Comparison of ENCODE assay signal across 10 cellular contexts in the genomic region with DNA sequence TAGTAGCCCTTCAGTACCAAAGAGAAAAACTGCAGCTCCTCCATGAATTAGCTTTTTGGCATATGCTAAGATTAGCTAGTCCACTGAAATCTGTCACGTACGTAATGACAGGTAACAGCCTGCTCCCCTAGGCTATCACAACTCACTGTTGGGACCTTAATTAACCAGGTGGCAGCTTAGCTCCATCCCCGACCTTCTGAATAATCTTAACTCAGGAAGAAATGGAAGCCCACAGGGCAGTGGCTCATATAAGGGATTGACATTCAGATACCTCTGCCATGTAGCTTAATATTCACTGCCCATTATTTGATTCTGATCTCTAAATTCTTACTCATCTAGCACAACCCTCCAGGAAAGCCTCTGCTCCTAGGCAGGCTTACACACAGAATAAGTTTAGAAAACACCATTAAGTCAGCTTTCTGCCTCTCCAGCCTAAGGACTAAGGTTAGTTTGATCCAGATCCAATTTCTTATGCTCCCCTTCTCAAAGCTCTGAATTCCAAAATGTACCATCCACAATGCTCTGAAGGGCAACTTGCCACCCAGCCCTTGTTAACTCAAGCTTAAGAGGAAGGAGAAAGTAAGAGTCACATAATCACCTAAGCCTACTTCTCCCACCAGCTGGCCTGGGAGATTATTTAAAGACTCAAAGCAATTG. TPM values are rescaled to one million over a fixed set of nuclear protein-coding genes. Genes with fewer than 3 reads are reported as not detected.
DNase-seq lines count a peak whose midpoint lies in the region; ATAC-seq and TF ChIP-seq lines count a peak whose summit lies in the region.
"Had no signal": no experiment of that assay in that cellular context is flagged by ENCODE, and none has a peak within 500 bp of the region (broad histone marks: within the 10 kb centered on the region; RNA-seq: fewer than 3 reads in every experiment).

No MANE protein-coding gene starts in this region.

- H3K4me3 ChIP-seq in CD8-positive, alpha-beta memory T cell (ENCODE audit: low read length), result peak overlapping the region; percentile 4
- peak overlapping the region; percentile 3 for H3K4me3 ChIP-seq in naive thymus-derived CD4-positive, alpha-beta T cell (ENCODE audit: low read length)
- H3K4me3 ChIP-seq in right atrium auricular region, result no peak overlapping the region
- H3K4me3 ChIP-seq: neural progenitor cell had no signal

- H3K4me1 Mint-ChIP-seq in CD8-positive, alpha-beta memory T cell, result peaks cover 75 to 81% (median 78%) of the 10 kb centered on the region in 3 donors
- peaks cover 41% of the 10 kb centered on the region for H3K4me1 Mint-ChIP-seq in HFFc6 (ENCODE audit: low read depth)
- peaks cover 49% of the 10 kb centered on the region for H3K4me1 Mint-ChIP-seq in activated T-helper 1 cell treated with anti-CD3 and anti-CD28 coated beads, Interleukin-12 subunit alpha, Interleukin-12 subunit beta, Interleukin-2, Interleukin-4 antibody, amounts not matched to agents 30 ng/mL and 10 ng/mL and 1 ng/mL, durations not matched to agents 14 hours and 24 hours and 36 hours (ENCODE audit: low read depth)
- H3K4me1 Mint-ChIP-seq in naive thymus-derived CD4-positive, alpha-beta T cell, result peaks cover 54 to 79% (median 67%) of the 10 kb centered on the region in 7 donors

- H3K9me3 ChIP-seq in CD8-positive, alpha-beta memory T cell (ENCODE audit: low read length), result no peaks in the 10 kb centered on the region
- no peaks in the 10 kb centered on the region for H3K9me3 ChIP-seq in naive thymus-derived CD4-positive, alpha-beta T cell (ENCODE audit: control insufficient read depth in 2 of 3, low read length in 3 of 3)
- H3K9me3 ChIP-seq in right atrium auricular region, result no peaks in the 10 kb centered on the region

- CTCF ChIA-PET in CD8-positive, alpha-beta memory T cell (lab: Charles Lee), result interaction anchor here (1.1 to 14.6 kb wide), 10 partner anchors 10 to 401 kb away, joined by 3 to 184 read pairs (median 6); a partner anchor contains a TSS
- CTCF ChIA-PET in naive thymus-derived CD4-positive, alpha-beta T cell (lab: Charles Lee), result interaction anchor here (0.6 to 9.3 kb wide), 10 partner anchors 13 to 477 kb away, joined by 3 to 119 read pairs (median 6); no protein-coding TSS in a partner anchor

- peaks cover 60% of the 10 kb centered on the region for H3K36me3 ChIP-seq in CD8-positive, alpha-beta memory T cell (ENCODE audit: insufficient read depth, low read length)
- peaks cover 50 to 81% (median 58%) of the 10 kb centered on the region in 3 experiments for H3K36me3 ChIP-seq in naive thymus-derived CD4-positive, alpha-beta T cell (ENCODE audit: control insufficient read depth in 2 of 3, insufficient read depth in 3 of 3, low read length in 3 of 3)
- H3K36me3 ChIP-seq in right atrium auricular region, result peaks cover 63% of the 10 kb centered on the region

- no peak for ATAC-seq in naive thymus-derived CD4-positive, alpha-beta T cell

- H3K4me3 Mint-ChIP-seq in CD8-positive, alpha-beta memory T cell, result peak overlapping the region; percentile 54 to 100 (median 99)
- H3K4me3 Mint-ChIP-seq in HFFc6, result peak overlapping the region; percentile 100
- peak overlapping the region; percentile 98 for H3K4me3 Mint-ChIP-seq in activated T-helper 1 cell treated with anti-CD3 and anti-CD28 coated beads, Interleukin-12 subunit alpha, Interleukin-12 subunit beta, Interleukin-2, Interleukin-4 antibody, amounts not matched to agents 30 ng/mL and 10 ng/mL and 1 ng/mL, durations not matched to agents 14 hours and 24 hours and 36 hours
- H3K4me3 Mint-ChIP-seq in naive thymus-derived CD4-positive, alpha-beta T cell, result peak overlapping the region; percentile 74 to 100 (median 99)
- H3K4me3 Mint-ChIP-seq: neural progenitor cell had no signal

- peaks cover 42 to 93% (median 59%) of the 10 kb centered on the region in 3 donors for H3K36me3 Mint-ChIP-seq in CD8-positive, alpha-beta memory T cell
- peaks cover 53% of the 10 kb centered on the region for H3K36me3 Mint-ChIP-seq in HFFc6 (ENCODE audit: low read depth)
- peaks cover 73% of the 10 kb centered on the region for H3K36me3 Mint-ChIP-seq in activated T-helper 1 cell treated with anti-CD3 and anti-CD28 coated beads, Interleukin-12 subunit alpha, Interleukin-12 subunit beta, Interleukin-2, Interleukin-4 antibody, amounts not matched to agents 30 ng/mL and 10 ng/mL and 1 ng/mL, durations not matched to agents 14 hours and 24 hours and 36 hours (ENCODE audit: low read depth)
- peaks cover 24 to 76% (median 66%) of the 10 kb centered on the region in 5 donors for H3K36me3 Mint-ChIP-seq in naive thymus-derived CD4-positive, alpha-beta T cell

- H3K27ac Mint-ChIP-seq in CD8-positive, alpha-beta memory T cell, result peak overlapping the region; percentile 89 to 99 (median 96)
- H3K27ac Mint-ChIP-seq in HFFc6, result peak overlapping the region; percentile 98
- peak overlapping the region; percentile 58 for H3K27ac Mint-ChIP-seq in activated T-helper 1 cell treated with anti-CD3 and anti-CD28 coated beads, Interleukin-12 subunit alpha, Interleukin-12 subunit beta, Interleukin-2, Interleukin-4 antibody, amounts not matched to agents 30 ng/mL and 10 ng/mL and 1 ng/mL, durations not matched to agents 14 hours and 24 hours and 36 hours
- H3K27ac Mint-ChIP-seq in naive thymus-derived CD4-positive, alpha-beta T cell, result peak overlapping the region; percentile 78 to 100 (median 98)
- H3K27ac Mint-ChIP-seq: neural progenitor cell had no signal

- H3K27ac ChIP-seq in CD8-positive, alpha-beta memory T cell (ENCODE audit: low read depth, low read length), result no peak overlapping the region
- peak overlapping the region; percentile 59 for H3K27ac ChIP-seq in naive thymus-derived CD4-positive, alpha-beta T cell (ENCODE audit: low read depth, low read length)
- no peak overlapping the region for H3K27ac ChIP-seq in right atrium auricular region
- H3K27ac ChIP-seq: neural progenitor cell had no signal

- POLR2A ChIA-PET in CD8-positive, alpha-beta memory T cell (lab: Charles Lee), result interaction anchor here (0.8 to 1.9 kb wide), 3 partner anchors 9 to 31 kb away, joined by 3 to 10 read pairs (median 5); no protein-coding TSS in a partner anchor
- POLR2A ChIA-PET in naive thymus-derived CD4-positive, alpha-beta T cell (lab: Charles Lee), result interaction anchor here (0.6 to 24.1 kb wide), 10 partner anchors 9 to 1707 kb away, joined by 3 to 653 read pairs (median 6); no protein-coding TSS in a partner anchor

- no peaks in the 10 kb centered on the region for H3K9me3 Mint-ChIP-seq in CD8-positive, alpha-beta memory T cell
- peaks cover 10% of the 10 kb centered on the region for H3K9me3 Mint-ChIP-seq in HFFc6
- no peaks in the 10 kb centered on the region for H3K9me3 Mint-ChIP-seq in activated T-helper 1 cell treated with anti-CD3 and anti-CD28 coated beads, Interleukin-12 subunit alpha, Interleukin-12 subunit beta, Interleukin-2, Interleukin-4 antibody, amounts not matched to agents 30 ng/mL and 10 ng/mL and 1 ng/mL, durations not matched to agents 14 hours and 24 hours and 36 hours
- peaks cover 0 to 10% (median 0%) of the 10 kb centered on the region in 11 donors for H3K9me3 Mint-ChIP-seq in naive thymus-derived CD4-positive, alpha-beta T cell
- H3K9me3 Mint-ChIP-seq: neural progenitor cell had no signal

- H3K27me3 ChIP-seq in CD8-positive, alpha-beta memory T cell (ENCODE audit: insufficient read depth, low read length, poor library complexity, severe bottlenecking), result no peaks in the 10 kb centered on the region
- no peaks in the 10 kb centered on the region for H3K27me3 ChIP-seq in naive thymus-derived CD4-positive, alpha-beta T cell (ENCODE audit: control insufficient read depth in 2 of 2, insufficient read depth in 2 of 2, low read length in 2 of 2)
- no peaks in the 10 kb centered on the region for H3K27me3 ChIP-seq in right atrium auricular region
- H3K27me3 ChIP-seq: neural progenitor cell had no signal

- intact Hi-C loops in activated T-helper 1 cell treated with anti-CD3 and anti-CD28 coated beads, Interleukin-12 subunit alpha, Interleukin-12 subunit beta, Interleukin-2, Interleukin-4 antibody, amounts not matched to agents 30 ng/mL and 10 ng/mL and 1 ng/mL, durations not matched to agents 14 hours and 24 hours and 36 hours (cut with micrococcal nuclease), result no loop called here
- intact Hi-C loops in naive thymus-derived CD4-positive, alpha-beta T cell (cut with micrococcal nuclease), result loop anchor here in 1 of 2 donors (10.0 kb wide), 1 partner anchor 192 kb away; no protein-coding TSS in a partner anchor

- DNase-seq in CD8-positive, alpha-beta memory T cell, result no peak
- DNase-seq in HFFc6 (no peak), activated gamma-delta T cell (lab: John Stamatoyannopoulos, UW) (no peak), NCI-H2171 (lab: John Stamatoyannopoulos, UW) (no peak), epidermal melanocyte (ENCODE audit: insufficient read length, low spot score) (no peak), right atrium auricular region (ENCODE audit: low spot score) (no peak)
- no peak for DNase-seq in activated T-helper 1 cell treated with anti-CD3 and anti-CD28 coated beads, Interleukin-12 subunit alpha, Interleukin-12 subunit beta, Interleukin-2, Interleukin-4 antibody, amounts not matched to agents 30 ng/mL and 10 ng/mL and 1 ng/mL, durations not matched to agents 14 hours and 24 hours and 36 hours (ENCODE audit: low spot score)
- no peak for DNase-seq in naive thymus-derived CD4-positive, alpha-beta T cell
- DNase-seq: activated CD4-positive, alpha-beta T cell treated with anti-CD3 and anti-CD28 coated beads for 4 hours had no signal

- H3K4me1 ChIP-seq in CD8-positive, alpha-beta memory T cell (ENCODE audit: insufficient read depth, low read length), result peaks cover 60% of the 10 kb centered on the region
- peaks cover 51 to 68% of the 10 kb centered on the region in 2 donors for H3K4me1 ChIP-seq in naive thymus-derived CD4-positive, alpha-beta T cell (ENCODE audit: control insufficient read depth in 2 of 2, insufficient read depth in 2 of 2, low read length in 2 of 2)
- H3K4me1 ChIP-seq in right atrium auricular region, result peaks cover 0 to 63% of the 10 kb centered on the region in 2 donors

- TF ChIP-seq CTCF in HFFc6 (IDR thresholded peaks at IDR 0.05) (no peak), right atrium auricular region (IDR thresholded peaks at IDR 0.05) (no peak)

- peaks cover 0 to 4% of the 10 kb centered on the region in 2 donors for H3K27me3 Mint-ChIP-seq in CD8-positive, alpha-beta memory T cell
- peaks cover 27% of the 10 kb centered on the region for H3K27me3 Mint-ChIP-seq in HFFc6 (ENCODE audit: insufficient read depth)
- peaks cover under 1% of the 10 kb centered on the region for H3K27me3 Mint-ChIP-seq in activated T-helper 1 cell treated with anti-CD3 and anti-CD28 coated beads, Interleukin-12 subunit alpha, Interleukin-12 subunit beta, Interleukin-2, Interleukin-4 antibody, amounts not matched to agents 30 ng/mL and 10 ng/mL and 1 ng/mL, durations not matched to agents 14 hours and 24 hours and 36 hours (ENCODE audit: insufficient read depth)
- peaks cover 0 to 5% (median 0%) of the 10 kb centered on the region in 5 donors for H3K27me3 Mint-ChIP-seq in naive thymus-derived CD4-positive, alpha-beta T cell

RNA-seq across cellular contexts. Expression of a gene that starts 5.0 kb away (rescaled TPM):
- 1,000 to 10,000 TPM; 3,972 to 4,236 TPM for total RNA-seq in CD8-positive, alpha-beta memory T cell
- polyA plus RNA-seq in CD8-positive, alpha-beta memory T cell, result 1,494 TPM
- total RNA-seq in HFFc6 (2021; fragmentation: NEBNext Ultra II Directional; extraction: Animal tissue kit (Norgen Biotek cat#: 25700)), result 1,000 to 10,000 TPM; 1,520 to 2,256 (median 2,072) TPM
- total RNA-seq in activated T-helper 1 cell treated with anti-CD3 and anti-CD28 coated beads, Interleukin-12 subunit alpha, Interleukin-12 subunit beta, Interleukin-2, Interleukin-4 antibody, amounts not matched to agents 30 ng/mL and 10 ng/mL and 1 ng/mL, durations not matched to agents 14 hours and 24 hours and 36 hours, result 4,132 and 4,214 TPM in 2 replicates
- total RNA-seq in naive thymus-derived CD4-positive, alpha-beta T cell, result 1,000 to 10,000 TPM in 1 of 5 experiments, 100 to 1,000 TPM in 4; 763 to 2,366 (median 830) TPM
- 1,000 to 10,000 TPM; 1,206 to 1,808 TPM for polyA plus RNA-seq in naive thymus-derived CD4-positive, alpha-beta T cell
- 100 to 1,000 TPM; 672 to 817 TPM for total RNA-seq in right atrium auricular region

Comparison
In these comparisons a context has a peak if more than half of its experiments do, and no peak if none do; other contexts are left out.
1. H3K4me3 ChIP-seq: peak in CD8-positive, alpha-beta memory T cell (single experiment) and naive thymus-derived CD4-positive, alpha-beta T cell (single experiment); none in right atrium auricular region (0 of 2).
2. Peak in every context shown above with its lines, with median percentiles within 50 percentile points of each other: H3K27ac Mint-ChIP-seq and H3K4me3 Mint-ChIP-seq.